ENCODE assay signal across 1 cellular context in the genomic region with DNA sequence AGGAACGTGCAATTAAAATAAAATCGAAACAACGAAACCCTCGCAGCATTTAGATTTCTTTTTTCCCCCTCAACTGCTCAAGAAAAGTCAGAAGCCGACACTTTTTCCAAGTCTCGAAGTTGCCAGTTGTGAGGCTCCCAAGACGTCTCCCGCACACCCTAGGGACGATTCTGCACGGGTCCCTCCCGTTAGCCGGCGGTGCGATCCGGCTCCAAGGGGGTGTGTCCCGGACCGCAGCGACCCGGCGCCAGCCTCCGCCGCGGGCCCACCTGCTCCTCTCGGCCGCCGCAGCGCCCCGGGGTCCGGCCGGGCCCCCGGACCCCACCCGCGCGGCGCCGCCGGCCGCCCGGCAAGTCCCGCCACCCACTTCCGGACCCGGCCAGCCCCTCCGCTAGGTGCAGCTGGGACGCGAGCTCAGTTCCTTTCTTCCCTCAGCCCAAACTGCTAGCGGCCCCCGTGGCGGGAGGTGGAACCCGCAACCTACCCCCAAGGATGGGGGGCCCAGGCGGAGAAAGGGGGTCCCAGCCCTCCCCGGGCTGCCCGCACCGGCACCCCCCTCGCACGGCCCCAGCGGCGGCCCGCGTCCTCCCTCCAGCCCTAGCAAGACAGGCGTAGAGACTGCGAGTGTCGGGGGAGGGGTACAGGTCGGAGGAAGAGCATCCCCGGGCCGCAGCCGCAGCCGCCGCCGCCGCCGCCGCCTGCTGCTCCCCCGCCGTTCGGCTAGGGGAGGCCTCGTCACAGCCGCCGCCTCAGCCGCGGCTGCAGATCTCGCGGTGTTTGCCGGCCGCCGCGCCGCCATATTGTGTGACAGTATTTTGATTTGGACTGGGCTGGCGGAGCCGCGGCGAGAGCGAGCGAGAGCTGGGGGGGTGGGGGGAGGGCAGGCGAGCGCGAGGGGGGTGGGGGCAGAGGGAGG.
TF ChIP-seq lines count a peak whose summit lies in the region.

No MANE protein-coding gene starts in this region.

TF ChIP-seq in GM12878, 131 proteins besides CTCF, POLR2A, EP300 and RAD21 (continued from another document):
- TF ChIP-seq ESRRA (IDR thresholded peaks at IDR 0.05; ENCODE audit: low read length) = no peak
TF ChIP-seq in GM12878: peak in this region for 39.
